ENCODE assay signal across 8 cellular contexts in genomic region chr4:37454263-37454800, GRCh38.
A peak's percentile ranks its signal among the peaks of the same experiment; 100 is the strongest.
DNase-seq lines count a peak whose midpoint lies in the region; ATAC-seq, FAIRE-seq and TF ChIP-seq lines count a peak whose summit lies in the region.

No MANE protein-coding gene starts in this region.

- H3K27me3 ChIP-seq in GM12878 (replicated peaks in 1 of 2; ENCODE audit: control insufficient read depth in 2 of 2, insufficient read depth in 2 of 2, low read length in 1 of 2), result peaks cover 8 to 13% of the 10 kb centered on the region in 2 experiments
- H3K27me3 ChIP-seq in lower lobe of right lung (ENCODE audit: low read depth), result peaks cover 33% of the 10 kb centered on the region
- no peaks in the 10 kb centered on the region for H3K27me3 ChIP-seq in testis

- 6% methylated on average over 11 of the region's 11 CpGs for WGBS in GM12878 (ENCODE audit: insufficient coverage, insufficient replicate concordance, low lambda C conversion rate, missing lambda C conversion rate)
- 5% methylated on average over 11 of the region's 11 CpGs for WGBS in testis, 2 donors

- no peak overlapping the region for H3K9ac ChIP-seq in GM12878 (ENCODE audit: control insufficient read depth, insufficient read depth, low read length)

- POLR2A ChIA-PET in GM12878 (lab: Charles Lee), result no interaction called here

- no peak for TF ChIP-seq RAD21 in GM12878 (IDR thresholded peaks at IDR 0.05; ENCODE audit: insufficient read depth, low read depth, low read length)

- in situ Hi-C loops in GM12878 (cut with MboI), result loop anchor here (5.0 to 10.0 kb wide), 2 partner anchors 113 to 580 kb away; no protein-coding TSS in a partner anchor

- intact Hi-C loops in GM12878 (cut with micrococcal nuclease; ENCODE audit: unreplicated experiment) (no loop called here), lower lobe of right lung (cut with DNase I) (no loop called here), testis (cut with DNase I; ENCODE audit: low total_unique reads) (no loop called here)

- no peak overlapping the region for H3K27ac Mint-ChIP-seq in T-helper 2 cell treated with Interferon-gamma antibody and Interleukin-4, amounts not matched to agents 5 μg/mL and 100 μg/mL, for 36 hours

- H3K27ac ChIP-seq in GM12878 (ENCODE audit: control insufficient read depth, insufficient read depth) (no peak overlapping the region), lower lobe of right lung (peak overlapping the region; percentile 53), testis (no peak overlapping the region)

- H3K9me3 Mint-ChIP-seq in T-helper 2 cell treated with Interferon-gamma antibody and Interleukin-4, amounts not matched to agents 5 μg/mL and 100 μg/mL, for 36 hours, result no peaks in the 10 kb centered on the region

- no peak for TF ChIP-seq CTCF in GM12878 (IDR thresholded peaks at IDR 0.05 in 2 of 3, conservative IDR thresholded peaks at IDR 0.05 in 1 of 3; ENCODE audit: control insufficient read depth in 2 of 3, extremely low read depth in 1 of 3, insufficient read depth in 1 of 3, low read depth in 3 of 3, low read length in 3 of 3)
- no peak for TF ChIP-seq CTCF in lower lobe of right lung (IDR thresholded peaks at IDR 0.05)
- TF ChIP-seq CTCF in testis (IDR thresholded peaks at IDR 0.05), result no peak

- no peaks in the 10 kb centered on the region for H3K79me2 ChIP-seq in GM12878 (ENCODE audit: control insufficient read depth, insufficient read depth, low read length)

- SMC1A ChIA-PET in GM12878 (lab: Charles Lee; ENCODE audit: uncharacterized antibody, unreplicated experiment), result interaction anchor here (2.2 kb wide), 1 partner anchor 111 kb away, joined by 27 read pairs; no protein-coding TSS in a partner anchor

- H3K27me3 Mint-ChIP-seq in T-helper 2 cell treated with Interferon-gamma antibody and Interleukin-4, amounts not matched to agents 5 μg/mL and 100 μg/mL, for 36 hours (ENCODE audit: low read depth), result peaks cover 56% of the 10 kb centered on the region

- H3K36me3 Mint-ChIP-seq in T-helper 2 cell treated with Interferon-gamma antibody and Interleukin-4, amounts not matched to agents 5 μg/mL and 100 μg/mL, for 36 hours (ENCODE audit: low read depth), result no peaks in the 10 kb centered on the region

- ATAC-seq in GM12878, result no peak
- peak in 1 of 2 donors; percentile 1 for ATAC-seq in lower lobe of right lung
- no peak for ATAC-seq in HG03159 (IDR thresholded peaks at IDR 0.05; ENCODE audit: unreplicated experiment)

- no peak for FAIRE-seq in GM12878 (lab: Jason Lieb, UNC)

- H3K36me3 ChIP-seq in GM12878 (ENCODE audit: control insufficient read depth in 2 of 2, insufficient read depth in 2 of 2, low read length in 1 of 2) (no peaks in the 10 kb centered on the region), lower lobe of right lung (no peaks in the 10 kb centered on the region), testis (ENCODE audit: low read depth, missing control alignments) (no peaks in the 10 kb centered on the region)

- CTCF ChIA-PET in GM12878 (lab: Yijun Ruan, JAX), result interaction anchor here (0.7 to 3.3 kb wide), 7 partner anchors 11 to 666 kb away, joined by 3 to 36 read pairs (median 7); no protein-coding TSS in a partner anchor

- H3K4me1 Mint-ChIP-seq in T-helper 2 cell treated with Interferon-gamma antibody and Interleukin-4, amounts not matched to agents 5 μg/mL and 100 μg/mL, for 36 hours (ENCODE audit: low read depth), result peaks cover 9% of the 10 kb centered on the region

- H3K4me3 Mint-ChIP-seq in T-helper 2 cell treated with Interferon-gamma antibody and Interleukin-4, amounts not matched to agents 5 μg/mL and 100 μg/mL, for 36 hours, result peak overlapping the region; percentile 57

- H3K4me1 ChIP-seq in GM12878 (ENCODE audit: control insufficient read depth, insufficient read depth, low read length), result peaks cover 3% of the 10 kb centered on the region; the same call in 1 of the 2 replicates
- H3K4me1 ChIP-seq in lower lobe of right lung, result peaks cover 7% of the 10 kb centered on the region
- H3K4me1 ChIP-seq in testis, result no peaks in the 10 kb centered on the region

- H4K20me1 ChIP-seq in GM12878 (ENCODE audit: control insufficient read depth, insufficient read depth), result no peaks in the 10 kb centered on the region

- TF ChIP-seq EP300 in GM12878 (IDR thresholded peaks at IDR 0.05; ENCODE audit: borderline replicate concordance in 1 of 2, control insufficient read depth in 1 of 2, low read depth in 2 of 2, low read length in 2 of 2), result no peak

- no peak for TF ChIP-seq POLR2A in GM12878 (IDR thresholded peaks at IDR 0.05; ENCODE audit: low read depth, low read length)
- no peak for TF ChIP-seq POLR2A in testis (IDR thresholded peaks at IDR 0.05)

- RAD21 ChIA-PET in GM12878 (lab: Charles Lee; ENCODE audit: unreplicated experiment), result interaction anchor here (1.6 kb wide), 1 partner anchor 112 kb away, joined by 6 read pairs; no protein-coding TSS in a partner anchor

- 0 out of 2 replicates have a peak overlapping the region, but pooled peaks have one; percentile 80 for H3K4me2 ChIP-seq in GM12878 (ENCODE audit: control insufficient read depth, insufficient read depth)

- no peak overlapping the region for H2AFZ ChIP-seq in GM12878 (ENCODE audit: control insufficient read depth, low read depth, low read length)

- BruUV-seq in GM12878 (replicated peaks; lab: Mats Ljungman, UMichigan), result no TSS peak

- H3K9me3 ChIP-seq in GM12878 (replicated peaks; ENCODE audit: control insufficient read depth, insufficient read depth, low read length), result no peaks in the 10 kb centered on the region
- no peaks in the 10 kb centered on the region for H3K9me3 ChIP-seq in lower lobe of right lung
- no peaks in the 10 kb centered on the region for H3K9me3 ChIP-seq in testis

- H3K4me3 ChIP-seq in GM12878, result no peak overlapping the region; the same call in 1 of the 2 replicates
- H3K4me3 ChIP-seq in lower lobe of right lung, result peak overlapping the region; percentile 58
- peak overlapping the region; percentile 53 to 61 for H3K4me3 ChIP-seq in testis

- no peak for DNase-seq in T-helper 2 cell treated with Interferon-gamma antibody and Interleukin-4, amounts not matched to agents 5 μg/mL and 100 μg/mL, for 36 hours (ENCODE audit: low spot score)
- no peak for DNase-seq in T-helper 2 cell
- DNase-seq in GM12878 (ENCODE audit: low read depth, low spot score), result no peak
- DNase-seq in lower lobe of right lung, result no peak
- DNase-seq in testis, result no peak
- no peak for DNase-seq in activated CD4-positive, CD25-positive, alpha-beta regulatory T cell treated with anti-CD3 and anti-CD28 coated beads, Interleukin-2, amount 50 U/mL, for 72 hours
- DNase-seq in NCI-H1048 (lab: John Stamatoyannopoulos, UW), result no peak

TF ChIP-seq in GM12878, 131 proteins besides CTCF, POLR2A, EP300 and RAD21:
- peak; percentile 18 for TF ChIP-seq SUZ12 (IDR thresholded peaks at IDR 0.05; ENCODE audit: unreplicated experiment)
- TF ChIP-seq EZH2 (IDR thresholded peaks at IDR 0.05; ENCODE audit: borderline replicate concordance, control insufficient read depth, low read depth, low read length), result 0 out of 2 replicates have a peak, but pooled peaks have one; percentile 65
- TF ChIP-seq CREM (IDR thresholded peaks at IDR 0.05; ENCODE audit: low read depth), result no peak
